In the genomic region with DNA sequence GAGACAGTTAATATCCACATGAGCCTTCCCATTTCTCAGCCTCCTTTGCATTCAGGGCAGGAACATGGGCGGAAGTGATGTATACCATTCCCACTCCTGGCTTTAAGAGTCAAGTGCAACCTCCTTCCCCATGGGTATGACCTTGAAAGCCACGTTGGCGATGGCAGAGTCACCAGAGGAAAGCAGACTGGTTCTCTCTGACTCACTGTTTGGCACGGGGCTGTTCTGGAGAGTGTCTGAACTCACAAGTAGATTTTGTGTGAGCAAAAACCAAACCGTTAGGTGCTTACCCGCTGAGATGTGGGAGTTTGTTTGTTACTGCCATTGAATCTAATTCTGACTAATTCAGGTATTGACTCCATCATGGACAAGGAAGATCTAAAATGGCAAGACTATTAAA, we compare ENCODE assay signal across 11 cellular contexts. TPM values are rescaled to one million over a fixed set of nuclear protein-coding genes. Genes with fewer than 3 reads are reported as not detected.
A peak's percentile ranks its signal among the peaks of the same experiment; 100 is the strongest.
DNase-seq lines count a peak whose midpoint lies in the region; ATAC-seq and TF ChIP-seq lines count a peak whose summit lies in the region.
"Had no signal": no experiment of that assay in that cellular context is flagged by ENCODE, and none has a peak within 500 bp of the region (broad histone marks: within the 10 kb centered on the region; RNA-seq: fewer than 3 reads in every experiment).

No MANE protein-coding gene starts in this region.

- WGBS in right lobe of liver (ENCODE audit: insufficient coverage, low coverage, low lambda C conversion rate, missing lambda C conversion rate): 20% methylated on average over 5 of the region's 6 CpGs

- no peak overlapping the region for H3K4me3 ChIP-seq in right lobe of liver

- intact Hi-C loops in right lobe of liver (cut with DNase I): no loop called here

- peaks cover 0 to 25% (median 3%) of the 10 kb centered on the region in 4 donors for H3K4me1 ChIP-seq in right lobe of liver

- H3K9me3 ChIP-seq in right lobe of liver: no peaks in the 10 kb centered on the region

- DNase-seq in GM10248 (ENCODE audit: extremely low spot score) (peak; percentile 53), right lobe of liver (peak in 2 of 3 donors; percentile 60 to 76), RWPE1 (ENCODE audit: low spot score) (no peak), AG08395 (ENCODE audit: low spot score) (no peak)
- peak; percentile 35 to 54 for DNase-seq in activated CD4-positive, alpha-beta T cell treated with anti-CD3 and anti-CD28 coated beads, Interleukin-2, amount 50 U/mL, for 24 hours (ENCODE audit: low read depth in 1 of 2, low spot score in 1 of 2)
- no peak for DNase-seq in naive thymus-derived CD8-positive, alpha-beta T cell
- DNase-seq: right cardiac atrium had no signal

- no peaks in the 10 kb centered on the region for H3K27me3 ChIP-seq in right lobe of liver

- H3K27ac Mint-ChIP-seq in naive thymus-derived CD8-positive, alpha-beta T cell: no peak overlapping the region

- TF ChIP-seq CTCF in GM10248 (IDR thresholded peaks at IDR 0.05; ENCODE audit: control extremely low read depth, extremely low read depth, low read depth, missing control alignments) (no peak), right lobe of liver (IDR thresholded peaks at IDR 0.05) (no peak), RWPE1 (conservative IDR thresholded peaks at IDR 0.05; ENCODE audit: low read depth) (no peak)

- ATAC-seq in GM21786 (IDR thresholded peaks at IDR 0.05; ENCODE audit: unreplicated experiment) (peak; percentile 84), right lobe of liver (peak; percentile 64 to 80 (median 72)), GM19452 (IDR thresholded peaks at IDR 0.05; ENCODE audit: unreplicated experiment) (no peak)
- no peak for ATAC-seq in naive thymus-derived CD8-positive, alpha-beta T cell

- H3K4me1 Mint-ChIP-seq in naive thymus-derived CD8-positive, alpha-beta T cell: peaks cover 3 to 14% (median 9%) of the 10 kb centered on the region in 4 donors

- POLR2A ChIA-PET in GM10248 (lab: Yijun Ruan, JAX) (no interaction called here), RWPE1 (lab: Yijun Ruan, JAX; ENCODE audit: low non-redundant PET) (no interaction called here)
- POLR2A ChIA-PET in naive thymus-derived CD8-positive, alpha-beta T cell (lab: Charles Lee): no interaction called here

- peaks cover 0 to 6% (median 0%) of the 10 kb centered on the region in 9 donors for H3K9me3 Mint-ChIP-seq in naive thymus-derived CD8-positive, alpha-beta T cell

- CTCF ChIA-PET in GM10248 (lab: Yijun Ruan, JAX): no interaction called here
- CTCF ChIA-PET in RWPE1 (lab: Yijun Ruan, JAX): no interaction called here

- TF ChIP-seq POLR2A in right lobe of liver (IDR thresholded peaks at IDR 0.05): peak; percentile 12

- H3K27ac ChIP-seq in right lobe of liver (peak overlapping the region; percentile 53 to 76 (median 69)), RWPE1 (no peak overlapping the region)
- H3K27ac ChIP-seq: C4-2B had no signal

- H3K36me3 Mint-ChIP-seq in naive thymus-derived CD8-positive, alpha-beta T cell: peaks cover 0 to 14% (median 11%) of the 10 kb centered on the region in 3 donors

- H3K27me3 Mint-ChIP-seq in naive thymus-derived CD8-positive, alpha-beta T cell: peaks cover 8 to 19% (median 10%) of the 10 kb centered on the region in 5 donors

- no peak overlapping the region for H3K4me3 Mint-ChIP-seq in naive thymus-derived CD8-positive, alpha-beta T cell

- H3K36me3 ChIP-seq in right lobe of liver: no peaks in the 10 kb centered on the region

RNA-seq across cellular contexts. Expression of gene PZP, which starts 36.7 kb away (rescaled TPM):
- 100 to 1,000 TPM in 1 of 6 experiments, 10 to 100 TPM in 2, 1 to 10 TPM in 2, under 1 TPM in 1; 0.86 to 158 (median 11.1) TPM for total RNA-seq in right lobe of liver
- not detected for total RNA-seq in naive thymus-derived CD8-positive, alpha-beta T cell
- polyA plus RNA-seq in naive thymus-derived CD8-positive, alpha-beta T cell: under 1 TPM in 1 of 3 donors, not detected in 2; 0.29 TPM
- total RNA-seq: cerebellum had no signal

Comparison
In these comparisons a context has a peak if more than half of its experiments do, and no peak if none do; other contexts are left out.
1. DNase-seq: peak in GM10248 (single experiment), activated CD4-positive, alpha-beta T cell treated with anti-CD3 and anti-CD28 coated beads, Interleukin-2, amount 50 U/mL, for 24 hours (2 of 2) and right lobe of liver (2 of 3); none in RWPE1 (single experiment), AG08395 (single experiment) and naive thymus-derived CD8-positive, alpha-beta T cell (0 of 10).
2. ATAC-seq: peak in GM21786 (single experiment) and right lobe of liver (4 of 4); none in GM19452 (single experiment) and naive thymus-derived CD8-positive, alpha-beta T cell (0 of 2).